ENCODE assay signal across 7 cellular contexts in genomic region chr1:33349081-33349759, GRCh38. TPM values are rescaled to one million over a fixed set of nuclear protein-coding genes. Genes with fewer than 3 reads are reported as not detected.
DNase-seq lines count a peak whose midpoint lies in the region; ATAC-seq and TF ChIP-seq lines count a peak whose summit lies in the region.

No MANE protein-coding gene starts in this region.

- no peak for TF ChIP-seq RAD21 in neural cell (conservative IDR thresholded peaks at IDR 0.05)

- intact Hi-C loops in testis (cut with DNase I; ENCODE audit: low total_unique reads): no loop called here

- no peaks in the 10 kb centered on the region for H3F3A ChIP-seq in neural cell (ENCODE audit: insufficient read depth, low read length, poor library complexity, severe bottlenecking)

- H3K27me3 ChIP-seq in neural cell (ENCODE audit: insufficient read depth, low read depth, low read length) (no peaks in the 10 kb centered on the region), testis (no peaks in the 10 kb centered on the region)

- peaks cover 6% of the 10 kb centered on the region for H4K20me1 ChIP-seq in neural cell (ENCODE audit: insufficient read depth)

- H3K27ac ChIP-seq in neural cell (ENCODE audit: low read length) (peak overlapping the region; percentile 85), testis (peak overlapping the region; percentile 86 to 97)

- H3K36me3 ChIP-seq in neural cell (ENCODE audit: insufficient read depth, low read length): peaks cover 4% of the 10 kb centered on the region
- H3K36me3 ChIP-seq in testis (ENCODE audit: low read depth, missing control alignments): no peaks in the 10 kb centered on the region

- TF ChIP-seq POLR2A in erythroblast (IDR thresholded peaks at IDR 0.05; ENCODE audit: low read length): peak; percentile 31
- TF ChIP-seq POLR2A in testis (IDR thresholded peaks at IDR 0.05): no peak

- ATAC-seq in GM18498 (IDR thresholded peaks at IDR 0.05; ENCODE audit: unreplicated experiment): peak; percentile 39

- no peaks in the 10 kb centered on the region for H3K9me3 ChIP-seq in neural cell (ENCODE audit: low read length)
- H3K9me3 ChIP-seq in testis: no peaks in the 10 kb centered on the region

- TF ChIP-seq CTCF in neural cell (IDR thresholded peaks at IDR 0.05; ENCODE audit: poor library complexity, severe bottlenecking) (no peak), testis (IDR thresholded peaks at IDR 0.05) (no peak)

- H3K4me1 ChIP-seq in testis: peaks cover 14% of the 10 kb centered on the region

- H3K79me2 ChIP-seq in neural cell (replicated peaks; ENCODE audit: insufficient read depth, low read length): peaks cover 60% of the 10 kb centered on the region

- no peaks in the 10 kb centered on the region for H3K9me2 ChIP-seq in neural cell (ENCODE audit: insufficient read depth, low read length)

- H3K9ac ChIP-seq in neural cell (ENCODE audit: low read length): peak overlapping the region; percentile 84

- DNase-seq in HCEC 1CT (peak; percentile 19), NAMALWA (ENCODE audit: low spot score) (peak; percentile 59), activated T-cell treated with anti-CD3 and anti-CD28 coated beads for 1 hour (ENCODE audit: low read depth) (peak; percentile 33), erythroblast (lab: John Stamatoyannopoulos, UW) (peak; percentile 71 to 77), testis (peak; percentile 67)

- no peak for TF ChIP-seq EP300 in neural cell (conservative IDR thresholded peaks at IDR 0.05; ENCODE audit: poor library complexity, severe bottlenecking)

- peak overlapping the region; percentile 95 for H3K4me2 ChIP-seq in neural cell (ENCODE audit: low read length)

- WGBS in testis, 2 donors: 0 to 1% methylated on average over 11 to 54 of the region's 78 CpGs

- H2AFZ ChIP-seq in neural cell (ENCODE audit: low read depth, low read length): no peak overlapping the region

- H3K4me3 ChIP-seq in neural cell (ENCODE audit: low read length) (peak overlapping the region; percentile 86), testis (peak overlapping the region; percentile 90 to 94)

TF ChIP-seq in neural cell, 6 proteins besides CTCF, POLR2A, EP300 and RAD21:
- TF ChIP-seq REST (IDR thresholded peaks at IDR 0.05; ENCODE audit: borderline replicate concordance) (no peak), MXI1 (conservative IDR thresholded peaks at IDR 0.05; ENCODE audit: poor library complexity, severe bottlenecking) (peak; percentile 12), SMC3 (conservative IDR thresholded peaks at IDR 0.05; ENCODE audit: poor library complexity) (no peak), POLR2AphosphoS5 (IDR thresholded peaks at IDR 0.05) (peak; percentile 12), TAF1 (IDR thresholded peaks at IDR 0.05; ENCODE audit: low read depth) (no peak), EZH2 (IDR thresholded peaks at IDR 0.05; ENCODE audit: borderline replicate concordance, insufficient read depth, low read length, poor library complexity, severe bottlenecking) (no peak)

RNA-seq across cellular contexts. Expression of gene A3GALT2, which starts 28.3 kb away (rescaled TPM):
- polyA plus RNA-seq in neural cell: 0.35 TPM in 1 of 2 replicates, not detected in the other
- not detected in 2 replicates for polyA minus RNA-seq in neural cell
- total RNA-seq in testis: 1 to 10 TPM in 1 of 2 donors, under 1 TPM in 1; 0.87 to 1.7 TPM
- not detected for polyA plus RNA-seq in testis (ENCODE audit: insufficient read depth, low read depth, low replicate concordance)

Comparison
In these comparisons a context has a peak if more than half of its experiments do, and no peak if none do; other contexts are left out.
1. Peak in every context shown above with its lines: DNase-seq, ATAC-seq, H3K4me3 ChIP-seq and H3K27ac ChIP-seq.
2. DNase-seq: peak in every context shown above with its lines; median percentile 74 in erythroblast; 67 in testis; 59 in NAMALWA; 33 in activated T-cell treated with anti-CD3 and anti-CD28 coated beads for 1 hour; 19 in HCEC 1CT.